Comparison of ENCODE assay signal across 8 cellular contexts in the genomic region with DNA sequence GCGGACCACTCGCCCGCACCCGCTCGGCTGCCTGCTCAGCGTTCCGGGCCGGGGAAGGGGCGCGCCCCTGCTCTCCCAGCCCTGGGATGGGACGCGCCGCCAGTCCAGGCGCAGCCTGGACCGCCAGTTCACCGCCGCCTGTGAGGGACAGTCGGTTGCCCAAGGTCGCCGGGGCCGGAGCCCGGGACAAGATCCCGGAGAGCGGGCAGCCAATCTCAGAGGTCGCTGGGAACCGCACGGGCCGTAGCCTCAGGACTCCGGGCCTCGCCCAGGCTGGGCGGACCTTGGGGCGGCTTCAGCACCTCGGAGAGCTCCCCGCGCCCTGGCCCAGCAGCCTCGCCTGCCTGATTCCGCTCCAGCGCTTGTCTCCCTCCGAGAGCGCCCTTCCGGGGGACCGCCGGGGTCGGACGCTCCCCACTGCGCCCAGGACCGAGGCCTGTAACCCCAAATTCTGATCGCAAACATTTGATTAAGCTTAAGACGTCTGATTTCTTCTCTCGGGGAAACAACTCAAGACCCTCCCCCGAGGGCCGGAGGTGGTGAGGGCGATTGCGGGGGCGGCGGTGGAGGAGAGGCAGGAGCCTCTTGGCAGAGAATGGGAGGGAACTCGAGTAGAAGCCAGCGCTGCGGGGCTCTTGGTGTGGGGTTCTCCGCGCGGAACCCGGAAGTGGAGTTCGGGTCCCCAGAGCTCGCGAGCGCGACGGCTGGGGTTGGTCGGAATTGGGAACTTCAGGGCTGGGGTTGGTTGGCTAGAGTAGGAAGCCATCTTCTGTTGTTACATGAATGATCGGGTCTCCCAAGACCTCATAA. TPM values are rescaled to one million over a fixed set of nuclear protein-coding genes. Genes with fewer than 3 reads are reported as not detected.
DNase-seq lines count a peak whose midpoint lies in the region; ATAC-seq, FAIRE-seq and TF ChIP-seq lines count a peak whose summit lies in the region.

No MANE protein-coding gene starts in this region.

- no peak overlapping the region for H2AK5ac ChIP-seq in H1 (ENCODE audit: low read depth, low read length)
- H2AK5ac ChIP-seq in mesendoderm (ENCODE audit: low read length), result no peak overlapping the region

- H4K20me1 ChIP-seq in H1 (replicated peaks in 1 of 2; ENCODE audit: control insufficient read depth in 1 of 2, insufficient read depth in 2 of 2, low read length in 2 of 2), result peaks cover 1 to 12% of the 10 kb centered on the region in 2 experiments

- peaks cover 21% of the 10 kb centered on the region for H3K27me3 Mint-ChIP-seq in HFFc6 (ENCODE audit: insufficient read depth)

- CTCF ChIA-PET in H1 (lab: Charles Lee; ENCODE audit: partially characterized antibody), result interaction anchor here (0.5 to 7.7 kb wide), 23 partner anchors 9 to 226 kb away, joined by 3 to 124 read pairs (median 4); a partner anchor contains a TSS

- no peak overlapping the region for H3K14ac ChIP-seq in H1 (ENCODE audit: insufficient read length)

- DNase-seq in GDM1 (lab: John Stamatoyannopoulos, UW), result peak; percentile 70
- DNase-seq in HFFc6, result peak; percentile 58
- DNase-seq in NCI-H2227 (lab: John Stamatoyannopoulos, UW; ENCODE audit: unreplicated experiment), result peak; percentile 86
- DNase-seq in activated CD8-positive, alpha-beta memory T cell treated with anti-CD3 and anti-CD28 coated beads for 4 hours (ENCODE audit: low read depth in 2 of 2), result peak; percentile 32 to 40
- DNase-seq in H1 (ENCODE audit: low read depth in 1 of 2, low spot score in 2 of 2), result peak in 1 of 2 experiments; percentile 97
- DNase-seq in mesendoderm, result peak; percentile 90
- DNase-seq in stimulated activated CD8-positive, alpha-beta memory T cell treated with anti-CD3 and anti-CD28 coated beads, Interleukin-12 subunit alpha, Interleukin-12 subunit beta, amount 100 ng/mL, for 1 hour (ENCODE audit: low read depth), result peak; percentile 43

- H3K27me3 ChIP-seq in H1 (replicated peaks in 1 of 4; ENCODE audit: control insufficient read depth in 3 of 4, extremely low read depth in 1 of 4, insufficient read depth in 3 of 4, low read length in 3 of 4) (peaks cover 19 to 43% (median 37%) of the 10 kb centered on the region in 4 experiments), mesendoderm (ENCODE audit: insufficient read depth, low read length, poor library complexity) (peaks cover 16% of the 10 kb centered on the region)

- H3K4me2 ChIP-seq in H1 (ENCODE audit: insufficient read depth in 1 of 2, low read depth in 2 of 2, low read length in 2 of 2), result peak overlapping the region; percentile 69 to 95
- H3K4me2 ChIP-seq in mesendoderm (ENCODE audit: low read length), result peak overlapping the region; percentile 71

- TF ChIP-seq CTCF in HFFc6 (IDR thresholded peaks at IDR 0.05), result no peak
- TF ChIP-seq CTCF in H1 (IDR thresholded peaks at IDR 0.05; ENCODE audit: control extremely low read depth in 1 of 3, insufficient read depth in 1 of 3, low read depth in 1 of 3, low read length in 3 of 3), result 0 out of 4 replicates have a peak, but pooled peaks of 1 of the 3 experiments have one; percentile 3

- no peak for FAIRE-seq in H1 (lab: Jason Lieb, UNC)

- H2BK15ac ChIP-seq in H1 (ENCODE audit: low read length) (no peak overlapping the region), mesendoderm (replicated peaks; ENCODE audit: low read depth) (no peak overlapping the region)

- H4K8ac ChIP-seq in H1 (ENCODE audit: extremely low read depth, insufficient read depth, low read length) (peak overlapping the region; percentile 12; the same call in 1 of the 2 replicates), mesendoderm (ENCODE audit: low read depth, low read length) (no peak overlapping the region)

- no peaks in the 10 kb centered on the region for H3K79me2 ChIP-seq in H1 (ENCODE audit: control insufficient read depth in 1 of 2, insufficient read depth in 2 of 2, low read length in 2 of 2)
- H3K79me2 ChIP-seq in mesendoderm (ENCODE audit: control insufficient read depth, insufficient read depth, low read length), result no peaks in the 10 kb centered on the region

- H4K5ac ChIP-seq in H1 (ENCODE audit: insufficient read length, low read depth, low read length) (no peak overlapping the region), mesendoderm (ENCODE audit: low read length) (no peak overlapping the region)

- no peaks in the 10 kb centered on the region; a peak in 1 of 4 replicates for H3K9me3 ChIP-seq in H1 (ENCODE audit: insufficient read depth in 2 of 2, low read depth in 1 of 2, low read length in 1 of 2)

- TF ChIP-seq POLR2A in H1 (IDR thresholded peaks at IDR 0.05; ENCODE audit: control extremely low read depth in 1 of 2, low read depth in 2 of 2, low read length in 2 of 2), result peak in 1 of 2 experiments; percentile 24; a peak in 1 of 3 replicates

- H3K9me3 Mint-ChIP-seq in HFFc6, result no peaks in the 10 kb centered on the region

- H3K4me1 ChIP-seq in H1 (replicated peaks in 1 of 4; ENCODE audit: control insufficient read depth in 3 of 4, insufficient read depth in 4 of 4, low read length in 3 of 4) (peaks cover 3 to 17% (median 15%) of the 10 kb centered on the region in 4 experiments), mesendoderm (ENCODE audit: control insufficient read depth, low read depth, low read length) (peaks cover 6% of the 10 kb centered on the region)

- H3K4me1 Mint-ChIP-seq in HFFc6 (ENCODE audit: low read depth), result peaks cover 19% of the 10 kb centered on the region

- ATAC-seq in HG02970 (IDR thresholded peaks at IDR 0.05; ENCODE audit: low FRiP score, unreplicated experiment), result no peak

- H3K4me3 Mint-ChIP-seq in HFFc6, result peak overlapping the region; percentile 64

- H2BK12ac ChIP-seq in H1 (ENCODE audit: low read depth, low read length), result no peak overlapping the region

- H3K56ac ChIP-seq in H1 (replicated peaks; ENCODE audit: insufficient read length, low read depth, low read length) (no peak overlapping the region), mesendoderm (ENCODE audit: low read length) (no peak overlapping the region)

- H3K27ac Mint-ChIP-seq in HFFc6, result no peak overlapping the region

- H4K91ac ChIP-seq in H1 (replicated peaks; ENCODE audit: insufficient read length, low read length), result no peak overlapping the region

- H3K23ac ChIP-seq in H1 (ENCODE audit: insufficient read length) (no peak overlapping the region), mesendoderm (ENCODE audit: low read length) (no peak overlapping the region)

- H2BK5ac ChIP-seq in H1 (ENCODE audit: low read depth, low read length) (no peak overlapping the region), mesendoderm (ENCODE audit: low read length) (no peak overlapping the region)

- no peak overlapping the region; the same call in 1 of the 2 replicates for H2AFZ ChIP-seq in H1 (ENCODE audit: low read length)

- peaks cover 32% of the 10 kb centered on the region for H3K23me2 ChIP-seq in H1 (ENCODE audit: low read depth, low read length)

- no peak overlapping the region for H3K9ac ChIP-seq in H1 (replicated peaks in 1 of 4; ENCODE audit: extremely low read depth in 1 of 4, low read depth in 3 of 4, low read length in 3 of 4)
- H3K9ac ChIP-seq in mesendoderm (ENCODE audit: low read length), result no peak overlapping the region

- no peak overlapping the region for H2BK20ac ChIP-seq in H1 (ENCODE audit: low read length)

- H3K36me3 Mint-ChIP-seq in HFFc6 (ENCODE audit: low read depth), result peaks cover 14% of the 10 kb centered on the region

- H3K18ac ChIP-seq in H1 (ENCODE audit: extremely low read depth, low read length), result no peak overlapping the region
- H3K18ac ChIP-seq in mesendoderm (ENCODE audit: low read length), result no peak overlapping the region

- peak in 1 of 2 experiments; percentile 34; a peak in 1 of 3 replicates for TF ChIP-seq EP300 in H1 (IDR thresholded peaks at IDR 0.05; ENCODE audit: borderline replicate concordance in 1 of 2, low read depth in 2 of 2, low read length in 2 of 2)

- H3K36me3 ChIP-seq in H1 (ENCODE audit: control insufficient read depth in 2 of 4, insufficient read depth in 4 of 4, low read length in 3 of 4) (peaks cover 0 to 8% (median 0%) of the 10 kb centered on the region in 4 experiments; a peak in 3 of 8 replicates), mesendoderm (ENCODE audit: control insufficient read depth, insufficient read depth, low read length) (no peaks in the 10 kb centered on the region)

- H3K4me3 ChIP-seq in H1 (ENCODE audit: extremely low read depth in 1 of 4, insufficient read depth in 2 of 4, low read depth in 3 of 4, low read length in 4 of 4), result peak overlapping the region; percentile 26 to 62 (median 40)
- H3K4me3 ChIP-seq in mesendoderm (ENCODE audit: low read length), result no peak overlapping the region

- 5% methylated on average over 64 of the region's 71 CpGs; no CpG with 5 or more reads in 1 of the 2 experiments for WGBS in H1 (ENCODE audit: extremely low coverage in 1 of 2, insufficient coverage in 1 of 2, insufficient read length in 1 of 2, insufficient replicate concordance in 2 of 2, low coverage in 1 of 2, low lambda C conversion rate in 2 of 2, missing lambda C conversion rate in 1 of 2), 2 experiments
- no CpG with 5 or more reads among the region's 71 CpGs for WGBS in mesendoderm (ENCODE audit: extremely low coverage, insufficient coverage, low lambda C conversion rate)

- H3K27ac ChIP-seq in H1 (ENCODE audit: low read depth, low read length), result no peak overlapping the region
- no peak overlapping the region for H3K27ac ChIP-seq in mesendoderm (ENCODE audit: low read depth, low read length)

- H3K79me1 ChIP-seq in H1 (ENCODE audit: low read depth, low read length), result no peaks in the 10 kb centered on the region
- H3K79me1 ChIP-seq in mesendoderm (ENCODE audit: low read length), result no peaks in the 10 kb centered on the region

- POLR2A ChIA-PET in H1 (lab: Charles Lee; ENCODE audit: partially characterized antibody), result interaction anchor here (0.9 to 4.9 kb wide), 10 partner anchors 9 to 272 kb away, joined by 3 to 35 read pairs (median 4); a partner anchor contains a TSS

- H3K4ac ChIP-seq in H1 (replicated peaks; ENCODE audit: insufficient read length, low read depth, low read length) (no peak overlapping the region), mesendoderm (ENCODE audit: low read depth, low read length) (no peak overlapping the region)

- peak in 1 of 2 experiments; percentile 23; a peak in 1 of 4 replicates for TF ChIP-seq RAD21 in H1 (IDR thresholded peaks at IDR 0.05 in 1 of 2, conservative IDR thresholded peaks at IDR 0.05 in 1 of 2; ENCODE audit: low read depth in 2 of 2, low read length in 2 of 2)

- no peak overlapping the region for H2BK120ac ChIP-seq in H1 (replicated peaks; ENCODE audit: low read depth, low read length)
- no peak overlapping the region for H2BK120ac ChIP-seq in mesendoderm (ENCODE audit: low read depth, low read length)

RNA-seq across cellular contexts. Expression of a gene that starts 1.1 kb away (rescaled TPM):
- total RNA-seq in HFFc6 (2021; fragmentation: NEBNext Ultra II Directional; extraction: Animal tissue kit (Norgen Biotek cat#: 25700)), result not detected
- total RNA-seq in H1 (2021; fragmentation: NEBNext Ultra II Directional; extraction: Animal tissue kit (Norgen Biotek cat#: 25700)), result 0.63 and 1.1 TPM in 2 replicates
- 1.3 and 2.2 TPM in 2 replicates for polyA plus RNA-seq in H1 (2011; rRNA removed)
- 0.98 TPM for polyA plus RNA-seq in H1 (2011; cell fraction: cytosol; rRNA removed)
- polyA plus RNA-seq in H1 (2011; cell fraction: nucleus; rRNA removed), result 1.1 TPM
- 0.30 to 1.0 TPM (median 0.96 TPM) in 4 replicates for polyA plus RNA-seq in H1 (2012, experiment 1 of 2)
- polyA plus RNA-seq in H1 (2012, experiment 2 of 2), result 0.66 TPM
- polyA plus RNA-seq in H1 (2013, experiment 1 of 2), result 0.73 TPM
- 0.68 TPM for polyA plus RNA-seq in H1 (2013, experiment 2 of 2)
- polyA minus RNA-seq in H1 (2011; rRNA and poly(A)+ RNA removed), result 1.6 and 1.9 TPM in 2 replicates
- polyA minus RNA-seq in H1 (2011; cell fraction: cytosol; rRNA and poly(A)+ RNA removed), result not detected
- polyA minus RNA-seq in H1 (2011; cell fraction: nucleus; rRNA and poly(A)+ RNA removed), result 1.1 TPM
- polyA plus RNA-seq in mesendoderm (2013, experiment 1 of 2), result 0.14 TPM
- 0.15 TPM for polyA plus RNA-seq in mesendoderm (2013, experiment 2 of 2)

RNA-seq across cellular contexts. Expression of a gene that starts 11.2 kb away (rescaled TPM):
- 10 to 100 TPM in 5 of 6 experiments, 1 to 10 TPM in 1; 9.7 to 22.9 (median 18.9) TPM for total RNA-seq in HFFc6 (2021; fragmentation: NEBNext Ultra II Directional; extraction: Animal tissue kit (Norgen Biotek cat#: 25700))
- 309 and 338 TPM in 2 replicates for total RNA-seq in H1 (2021; fragmentation: NEBNext Ultra II Directional; extraction: Animal tissue kit (Norgen Biotek cat#: 25700))
- 606 and 948 TPM in 2 replicates for polyA plus RNA-seq in H1 (2011; rRNA removed)
- polyA plus RNA-seq in H1 (2011; cell fraction: cytosol; rRNA removed), result 870 TPM
- 559 TPM for polyA plus RNA-seq in H1 (2011; cell fraction: nucleus; rRNA removed)
- 605 to 743 TPM (median 671 TPM) in 4 replicates for polyA plus RNA-seq in H1 (2012, experiment 1 of 2)
- 841 TPM for polyA plus RNA-seq in H1 (2012, experiment 2 of 2)
- 949 TPM for polyA plus RNA-seq in H1 (2013, experiment 1 of 2)
- polyA plus RNA-seq in H1 (2013, experiment 2 of 2), result 1,178 TPM
- 84.3 and 125 TPM in 2 replicates for polyA minus RNA-seq in H1 (2011; rRNA and poly(A)+ RNA removed)
- 189 TPM for polyA minus RNA-seq in H1 (2011; cell fraction: cytosol; rRNA and poly(A)+ RNA removed)
- polyA minus RNA-seq in H1 (2011; cell fraction: nucleus; rRNA and poly(A)+ RNA removed), result 88.1 TPM
- polyA plus RNA-seq in mesendoderm (2013, experiment 1 of 2), result 371 TPM
- 374 TPM for polyA plus RNA-seq in mesendoderm (2013, experiment 2 of 2)

RNA-seq across cellular contexts. Expression of a gene that starts 45.4 kb away (rescaled TPM):
- total RNA-seq in HFFc6 (2021; fragmentation: NEBNext Ultra II Directional; extraction: Animal tissue kit (Norgen Biotek cat#: 25700)), result 10 to 100 TPM; 40.4 to 49.8 (median 46.2) TPM
- total RNA-seq in H1 (2021; fragmentation: NEBNext Ultra II Directional; extraction: Animal tissue kit (Norgen Biotek cat#: 25700)), result 84.4 and 88.5 TPM in 2 replicates
- polyA plus RNA-seq in H1 (2011; rRNA removed), result 184 and 262 TPM in 2 replicates
- 118 TPM for polyA plus RNA-seq in H1 (2011; cell fraction: cytosol; rRNA removed)
- 335 TPM for polyA plus RNA-seq in H1 (2011; cell fraction: nucleus; rRNA removed)
- polyA plus RNA-seq in H1 (2012, experiment 1 of 2), result 56.9 to 93.0 TPM (median 85.7 TPM) in 4 replicates
- 72.1 TPM for polyA plus RNA-seq in H1 (2012, experiment 2 of 2)
- polyA plus RNA-seq in H1 (2013, experiment 1 of 2), result 92.3 TPM
- 81.6 TPM for polyA plus RNA-seq in H1 (2013, experiment 2 of 2)
- 58.7 and 67.4 TPM in 2 replicates for polyA minus RNA-seq in H1 (2011; rRNA and poly(A)+ RNA removed)
- polyA minus RNA-seq in H1 (2011; cell fraction: cytosol; rRNA and poly(A)+ RNA removed), result 72.8 TPM
- 103 TPM for polyA minus RNA-seq in H1 (2011; cell fraction: nucleus; rRNA and poly(A)+ RNA removed)
- polyA plus RNA-seq in mesendoderm (2013, experiment 1 of 2), result 67.4 TPM
- 62.6 TPM for polyA plus RNA-seq in mesendoderm (2013, experiment 2 of 2)

Comparison
In these comparisons a context has a peak if more than half of its experiments do, and no peak if none do; other contexts are left out.
1. RNA of a gene that starts 11.2 kb away (total RNA-seq): 309 to 338 TPM in H1; 9.7 to 22.9 TPM in HFFc6; every median in the first group is over 10 times any median in the second.